In genomic region chr7:155799514-155799913, GRCh38 we compare ENCODE assay signal across 20 cellular contexts. TPM values are rescaled to one million over a fixed set of nuclear protein-coding genes. Genes with fewer than 3 reads are reported as not detected.
DNase-seq lines count a peak whose midpoint lies in the region; ATAC-seq and TF ChIP-seq lines count a peak whose summit lies in the region.
"Had no signal": no experiment of that assay in that cellular context is flagged by ENCODE, and none has a peak within 500 bp of the region (broad histone marks: within the 10 kb centered on the region; RNA-seq: fewer than 3 reads in every experiment).

No MANE protein-coding gene starts in this region.

- H3K4me3 Mint-ChIP-seq in T-cell = no peak overlapping the region
- H3K4me3 Mint-ChIP-seq: activated CD8-positive, alpha-beta T cell treated with anti-CD3 and anti-CD28 coated beads, Interleukin-2, amount 10 ng/mL, durations not matched to agents 7 days and 5 days; CD4-positive, alpha-beta T cell had no signal

- no peak overlapping the region for H3K27ac Mint-ChIP-seq in T-cell
- H3K27ac Mint-ChIP-seq: activated CD8-positive, alpha-beta T cell treated with anti-CD3 and anti-CD28 coated beads, Interleukin-2, amount 10 ng/mL, durations not matched to agents 7 days and 5 days; CD4-positive, alpha-beta T cell had no signal

- H3K27me3 Mint-ChIP-seq in T-cell = peaks cover 38 to 55% of the 10 kb centered on the region in 2 donors

- no peaks in the 10 kb centered on the region for H3K36me3 ChIP-seq in left ventricle myocardium inferior
- H3K36me3 ChIP-seq: neutrophil had no signal

- TF ChIP-seq CTCF in left ventricle myocardium inferior (IDR thresholded peaks at IDR 0.05; ENCODE audit: borderline replicate concordance) (no peak), LNCaP clone FGC (IDR thresholded peaks at IDR 0.05; ENCODE audit: control insufficient read depth, extremely low read depth, insufficient read depth) (no peak)

- CTCF ChIA-PET in T-cell (lab: Charles Lee) = no interaction called here

- intact Hi-C loops in Right ventricle myocardium inferior (cut with DNase I) (loop anchor here (5.0 kb wide), 2 partner anchors 673 to 1018 kb away; no protein-coding TSS in a partner anchor), left ventricle myocardium inferior (cut with micrococcal nuclease) (no loop called here), posterior vena cava (cut with DNase I) (loop anchor here in 1 of 2 donors (5.0 kb wide), 1 partner anchor 968 kb away; no protein-coding TSS in a partner anchor)

- peaks cover 97% of the 10 kb centered on the region for H3K27me3 ChIP-seq in left ventricle myocardium inferior (ENCODE audit: low read depth)

- no peaks in the 10 kb centered on the region for H3K9me3 Mint-ChIP-seq in T-cell
- H3K9me3 Mint-ChIP-seq: CD4-positive, alpha-beta T cell had no signal

- no peak overlapping the region for H3K4me3 ChIP-seq in left ventricle myocardium inferior
- no peak overlapping the region; the same call in 1 of the 2 replicates for H3K4me3 ChIP-seq in LNCaP clone FGC (ENCODE audit: low read depth, low read length)
- H3K4me3 ChIP-seq: hepatocyte had no signal

- H3K4me1 ChIP-seq in left ventricle myocardium inferior = peaks cover 31% of the 10 kb centered on the region
- H3K4me1 ChIP-seq: foreskin keratinocyte had no signal

- ATAC-seq in Right ventricle myocardium inferior = no peak
- no peak for ATAC-seq in T-cell (replicated peaks in 1 of 4)
- ATAC-seq: activated CD8-positive, alpha-beta T cell treated with anti-CD3 and anti-CD28 coated beads, Interleukin-2, amount 10 ng/mL, durations not matched to agents 7 days and 5 days; foreskin keratinocyte had no signal

- H3K4me1 Mint-ChIP-seq in T-cell = peaks cover 10 to 17% (median 12%) of the 10 kb centered on the region in 3 donors

- no peaks in the 10 kb centered on the region for H3K36me3 Mint-ChIP-seq in T-cell

- no peak overlapping the region for H3K27ac ChIP-seq in left ventricle myocardium inferior (replicated peaks)
- H3K27ac ChIP-seq: foreskin keratinocyte, hepatocyte, neutrophil, RWPE1 had no signal

- no peaks in the 10 kb centered on the region for H3K9me3 ChIP-seq in left ventricle myocardium inferior (replicated peaks)
- H3K9me3 ChIP-seq: neutrophil had no signal

- DNase-seq in Right ventricle myocardium inferior (ENCODE audit: missing footprints) (peak; percentile 55), left ventricle myocardium inferior (no peak), LNCaP clone FGC (ENCODE audit: low read depth) (peak; percentile 67), fibroblast of gingiva (ENCODE audit: low read depth) (peak; percentile 19), posterior vena cava (ENCODE audit: low spot score) (peak; percentile 76), T-cell (no peak), inferior parietal cortex (ENCODE audit: extremely low spot score) (no peak)
- DNase-seq in stimulated activated naive CD4-positive, alpha-beta T cell (lab: John Stamatoyannopoulos, UW) = no peak
- DNase-seq: activated CD8-positive, alpha-beta T cell treated with anti-CD3 and anti-CD28 coated beads, Interleukin-2, amount 10 ng/mL, durations not matched to agents 7 days and 5 days; CD4-positive, alpha-beta T cell; GF-D8; HCEC 1CT; NCI-H1436; T1000; trophoblast cell had no signal

- POLR2A ChIA-PET in T-cell (lab: Charles Lee) = no interaction called here

RNA-seq across cellular contexts. Expression of gene SHH, which starts 12.7 kb away (rescaled TPM):
- total RNA-seq in Right ventricle myocardium inferior (not detected), left ventricle myocardium inferior (not detected), posterior vena cava (not detected), T-cell (under 1 TPM in 1 of 5 donors, not detected in 4; 0.06 TPM)
- total RNA-seq: A673; CD4-positive, alpha-beta T cell had no signal

Comparison
In these comparisons a context has a peak if more than half of its experiments do, and no peak if none do; other contexts are left out.
1. DNase-seq: peak in Right ventricle myocardium inferior (single experiment), LNCaP clone FGC (single experiment), fibroblast of gingiva (single experiment) and posterior vena cava (single experiment); none in left ventricle myocardium inferior (single experiment), T-cell (0 of 34), stimulated activated naive CD4-positive, alpha-beta T cell (0 of 6) and inferior parietal cortex (single experiment).